ENCODE assay signal across 16 cellular contexts in the genomic region with DNA sequence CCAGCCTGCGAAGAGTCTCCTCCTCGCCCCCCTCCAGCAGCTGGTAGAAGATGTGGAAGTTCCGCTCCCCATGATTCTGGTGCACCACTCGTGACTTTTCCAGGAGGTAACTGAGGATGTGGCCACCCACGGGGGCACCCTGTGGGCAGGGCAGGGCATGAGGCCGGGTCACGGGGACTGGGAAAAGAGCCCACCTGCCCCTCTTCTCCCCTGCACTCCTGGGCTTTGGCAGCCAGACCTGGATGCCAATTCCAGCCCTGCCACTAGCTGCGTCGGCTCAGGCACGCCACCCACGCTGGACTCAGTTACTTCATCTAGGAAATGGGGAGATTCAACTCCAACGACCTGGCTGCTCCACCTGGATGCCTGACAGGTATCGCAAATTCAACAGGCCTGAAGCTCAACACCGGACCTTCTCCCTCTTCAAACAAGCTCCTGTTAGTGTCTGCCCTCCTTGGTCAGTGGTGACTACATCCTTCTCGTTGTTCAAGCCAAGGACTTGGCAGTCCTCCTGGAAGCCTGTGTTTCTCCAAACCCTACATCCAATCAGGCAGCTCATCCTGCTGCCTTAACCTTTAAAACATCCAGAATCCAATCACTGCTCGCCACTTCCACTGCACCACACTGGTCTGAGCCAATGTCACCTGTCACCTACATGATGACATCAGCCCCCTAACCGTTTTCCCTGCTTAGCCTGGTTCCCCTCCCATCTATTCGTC. TPM values are rescaled to one million over a fixed set of nuclear protein-coding genes. Genes with fewer than 3 reads are reported as not detected.
DNase-seq lines count a peak whose midpoint lies in the region; ATAC-seq and TF ChIP-seq lines count a peak whose summit lies in the region.
"Had no signal": no experiment of that assay in that cellular context is flagged by ENCODE, and none has a peak within 500 bp of the region (broad histone marks: within the 10 kb centered on the region; RNA-seq: fewer than 3 reads in every experiment).

No MANE protein-coding gene starts in this region.

- WGBS in ovary, 3 donors, result 72 to 79% (median 75%) methylated on average over 18 of the region's 18 CpGs

- H3K9me3 Mint-ChIP-seq in activated T-helper 2 cell treated with anti-CD3 and anti-CD28 coated beads, Interferon-gamma antibody, Interleukin-2, Interleukin-4, amounts not matched to agents 10 μg/mL and 5 μg/mL and 100 μg/mL, durations not matched to agents 14 hours and 24 hours and 36 hours, result no peaks in the 10 kb centered on the region
- H3K9me3 Mint-ChIP-seq: activated T-cell treated with anti-CD3 and anti-CD28 coated beads, Interleukin-2, amount 50 U/mL, for 4 hours; mesothelial cell of epicardium had no signal

- TF ChIP-seq EP300 in ovary (IDR thresholded peaks at IDR 0.05), result no peak

- no peak overlapping the region for H3K4me3 ChIP-seq in PC-3 (ENCODE audit: low read length)
- no peak overlapping the region for H3K4me3 ChIP-seq in ovary
- H3K4me3 ChIP-seq: body of pancreas, colonic mucosa had no signal

- H3K4me2 ChIP-seq in PC-3 (ENCODE audit: low read length), result no peak overlapping the region

- peak; percentile 35 for DNase-seq in GM03348 (ENCODE audit: low spot score)
- DNase-seq in PC-3, result peak; percentile 33
- DNase-seq in fibroblast of peridontal ligament (ENCODE audit: extremely low read depth), result peak; percentile 79
- DNase-seq in stromal cell of bone marrow (ENCODE audit: low read depth), result peak; percentile 67
- DNase-seq in activated T-helper 2 cell treated with anti-CD3 and anti-CD28 coated beads, Interferon-gamma antibody, Interleukin-2, Interleukin-4, amounts not matched to agents 10 μg/mL and 5 μg/mL and 100 μg/mL, durations not matched to agents 14 hours and 24 hours and 36 hours (ENCODE audit: low spot score), result no peak
- no peak for DNase-seq in ovary
- DNase-seq in GM10266 (ENCODE audit: extremely low spot score), result no peak
- DNase-seq: activated CD8-positive, alpha-beta T cell treated with anti-CD3 and anti-CD28 coated beads, Interleukin-2, amount 10 ng/mL, durations not matched to agents 7 days and 5 days; activated naive CD4-positive, alpha-beta T cell treated with anti-CD3 and anti-CD28 coated beads, Interleukin-2, amount 50 U/mL, for 16 hours; activated T-cell treated with anti-CD3 and anti-CD28 coated beads, Interleukin-2, amount 50 U/mL, for 4 hours; body of pancreas; colonic mucosa; NCI-H187 treated with DMSO at 0.1 percent for 48 hours; NCI-H226 had no signal

- intact Hi-C loops in PC-3 (cut with micrococcal nuclease), result no loop called here
- intact Hi-C loops in activated T-helper 2 cell treated with anti-CD3 and anti-CD28 coated beads, Interferon-gamma antibody, Interleukin-2, Interleukin-4, amounts not matched to agents 10 μg/mL and 5 μg/mL and 100 μg/mL, durations not matched to agents 14 hours and 24 hours and 36 hours (cut with micrococcal nuclease), result no loop called here
- intact Hi-C loops in ovary (cut with DNase I), result no loop called here

- no peak overlapping the region for H3K9ac ChIP-seq in PC-3 (ENCODE audit: low read length)

- BruUV-seq in PC-3 (replicated peaks; lab: Mats Ljungman, UMichigan), result no TSS peak

- H3K36me3 ChIP-seq in PC-3 (ENCODE audit: low read depth, low read length) (no peaks in the 10 kb centered on the region; the same call in 1 of the 2 replicates), ovary (no peaks in the 10 kb centered on the region)

- H3K4me1 ChIP-seq in PC-3 (ENCODE audit: insufficient read depth, low read length), result peaks cover 5% of the 10 kb centered on the region; the same call in 1 of the 2 replicates
- H3K4me1 ChIP-seq in ovary (ENCODE audit: insufficient read depth), result peaks cover 2% of the 10 kb centered on the region
- H3K4me1 ChIP-seq: colonic mucosa had no signal

- no peak for ATAC-seq in PC-3
- ATAC-seq: activated CD8-positive, alpha-beta T cell treated with anti-CD3 and anti-CD28 coated beads, Interleukin-2, amount 10 ng/mL, durations not matched to agents 7 days and 5 days; activated T-cell treated with anti-CD3 and anti-CD28 coated beads, Interleukin-2, amount 50 U/mL, for 4 hours; body of pancreas; Panc1 had no signal

- peaks cover 30% of the 10 kb centered on the region for H3K36me3 Mint-ChIP-seq in activated T-helper 2 cell treated with anti-CD3 and anti-CD28 coated beads, Interferon-gamma antibody, Interleukin-2, Interleukin-4, amounts not matched to agents 10 μg/mL and 5 μg/mL and 100 μg/mL, durations not matched to agents 14 hours and 24 hours and 36 hours (ENCODE audit: low read depth)

- no peak overlapping the region for H2AFZ ChIP-seq in PC-3 (ENCODE audit: low read length)

- TF ChIP-seq CTCF in PC-3 (conservative IDR thresholded peaks at IDR 0.05; ENCODE audit: low read depth, low read length), result no peak
- no peak for TF ChIP-seq CTCF in ovary (IDR thresholded peaks at IDR 0.05)
- no peak for TF ChIP-seq CTCF in GM10266 (IDR thresholded peaks at IDR 0.05; ENCODE audit: control insufficient read depth, insufficient read depth, low read depth, missing control alignments)

- no peaks in the 10 kb centered on the region for H3F3A ChIP-seq in PC-3 (ENCODE audit: low read length, unreplicated experiment)

- H3K4me1 Mint-ChIP-seq in activated T-helper 2 cell treated with anti-CD3 and anti-CD28 coated beads, Interferon-gamma antibody, Interleukin-2, Interleukin-4, amounts not matched to agents 10 μg/mL and 5 μg/mL and 100 μg/mL, durations not matched to agents 14 hours and 24 hours and 36 hours (ENCODE audit: low read depth), result peaks cover 2% of the 10 kb centered on the region

- no peak overlapping the region for H3K27ac Mint-ChIP-seq in activated T-helper 2 cell treated with anti-CD3 and anti-CD28 coated beads, Interferon-gamma antibody, Interleukin-2, Interleukin-4, amounts not matched to agents 10 μg/mL and 5 μg/mL and 100 μg/mL, durations not matched to agents 14 hours and 24 hours and 36 hours
- H3K27ac Mint-ChIP-seq: activated CD8-positive, alpha-beta T cell treated with anti-CD3 and anti-CD28 coated beads, Interleukin-2, amount 10 ng/mL, durations not matched to agents 7 days and 5 days; mesothelial cell of epicardium had no signal

- H3K79me2 ChIP-seq in PC-3 (ENCODE audit: low read length), result peaks cover 5% of the 10 kb centered on the region

- no peaks in the 10 kb centered on the region for H3K27me3 Mint-ChIP-seq in activated T-helper 2 cell treated with anti-CD3 and anti-CD28 coated beads, Interferon-gamma antibody, Interleukin-2, Interleukin-4, amounts not matched to agents 10 μg/mL and 5 μg/mL and 100 μg/mL, durations not matched to agents 14 hours and 24 hours and 36 hours (ENCODE audit: low read depth)

- no peak overlapping the region for H3K4me3 Mint-ChIP-seq in activated T-helper 2 cell treated with anti-CD3 and anti-CD28 coated beads, Interferon-gamma antibody, Interleukin-2, Interleukin-4, amounts not matched to agents 10 μg/mL and 5 μg/mL and 100 μg/mL, durations not matched to agents 14 hours and 24 hours and 36 hours (ENCODE audit: low read depth)
- H3K4me3 Mint-ChIP-seq: activated CD8-positive, alpha-beta T cell treated with anti-CD3 and anti-CD28 coated beads, Interleukin-2, amount 10 ng/mL, durations not matched to agents 7 days and 5 days; activated T-cell treated with anti-CD3 and anti-CD28 coated beads, Interleukin-2, amount 50 U/mL, for 4 hours; mesothelial cell of epicardium had no signal

- H3K27ac ChIP-seq in PC-3 (ENCODE audit: low read length) (peak overlapping the region; percentile 64), ovary (no peak overlapping the region)
- H3K27ac ChIP-seq: body of pancreas, colonic mucosa had no signal

- CTCF ChIA-PET in PC-3 (lab: Charles Lee), result no interaction called here

- H3K9me3 ChIP-seq in PC-3 (ENCODE audit: low read length) (no peaks in the 10 kb centered on the region), ovary (no peaks in the 10 kb centered on the region)
- H3K9me3 ChIP-seq: body of pancreas, colonic mucosa had no signal

- TF ChIP-seq POLR2A in ovary (IDR thresholded peaks at IDR 0.05), result no peak

- no peaks in the 10 kb centered on the region for H3K27me3 ChIP-seq in PC-3 (ENCODE audit: low read length)
- H3K27me3 ChIP-seq in ovary, result no peaks in the 10 kb centered on the region
- H3K27me3 ChIP-seq: body of pancreas, colonic mucosa had no signal

- H4K20me1 ChIP-seq in PC-3 (ENCODE audit: low read length), result no peaks in the 10 kb centered on the region

- POLR2A ChIA-PET in PC-3 (lab: Charles Lee; ENCODE audit: unreplicated experiment), result no interaction called here

- H3K9me2 ChIP-seq in PC-3 (replicated peaks; ENCODE audit: low read length), result no peaks in the 10 kb centered on the region

RNA-seq across cellular contexts. Expression of a gene that starts 11.6 kb away (rescaled TPM):
- total RNA-seq in PC-3 (2014; rRNA removed) (76.4 and 90.7 TPM in 2 replicates), ovary (100 to 1,000 TPM in 5 of 7 donors, 10 to 100 TPM in 2; 41.8 to 140 (median 106) TPM)
- total RNA-seq in activated T-helper 2 cell treated with anti-CD3 and anti-CD28 coated beads, Interferon-gamma antibody, Interleukin-2, Interleukin-4, amounts not matched to agents 10 μg/mL and 5 μg/mL and 100 μg/mL, durations not matched to agents 14 hours and 24 hours and 36 hours, result 54.3 and 55.1 TPM in 2 replicates
- polyA plus RNA-seq in ovary, result 10 to 100 TPM; 49.4 to 72.2 TPM

RNA-seq across cellular contexts. Expression of a gene that starts 24.9 kb away (rescaled TPM):
- total RNA-seq in PC-3 (2014; rRNA removed) (41.8 and 49.4 TPM in 2 replicates), ovary (10 to 100 TPM; 40.0 to 60.6 (median 48.8) TPM)
- total RNA-seq in activated T-helper 2 cell treated with anti-CD3 and anti-CD28 coated beads, Interferon-gamma antibody, Interleukin-2, Interleukin-4, amounts not matched to agents 10 μg/mL and 5 μg/mL and 100 μg/mL, durations not matched to agents 14 hours and 24 hours and 36 hours, result 22.2 and 22.6 TPM in 2 replicates
- 10 to 100 TPM; 31.7 to 41.4 TPM for polyA plus RNA-seq in ovary

RNA-seq across cellular contexts. Expression of a gene that starts 35.5 kb away (rescaled TPM):
- total RNA-seq in PC-3 (2014; rRNA removed), result 46.4 and 52.6 TPM in 2 replicates
- total RNA-seq in activated T-helper 2 cell treated with anti-CD3 and anti-CD28 coated beads, Interferon-gamma antibody, Interleukin-2, Interleukin-4, amounts not matched to agents 10 μg/mL and 5 μg/mL and 100 μg/mL, durations not matched to agents 14 hours and 24 hours and 36 hours, result 26.2 and 31.0 TPM in 2 replicates
- total RNA-seq in ovary, result 10 to 100 TPM; 23.0 to 39.1 (median 28.3) TPM
- polyA plus RNA-seq in ovary, result 10 to 100 TPM; 27.7 to 33.8 TPM

Comparison
In these comparisons a context has a peak if more than half of its experiments do, and no peak if none do; other contexts are left out.
1. DNase-seq: peak in GM03348 (single experiment), PC-3 (single experiment), fibroblast of peridontal ligament (single experiment) and stromal cell of bone marrow (single experiment); none in activated T-helper 2 cell treated with anti-CD3 and anti-CD28 coated beads, Interferon-gamma antibody, Interleukin-2, Interleukin-4, amounts not matched to agents 10 μg/mL and 5 μg/mL and 100 μg/mL, durations not matched to agents 14 hours and 24 hours and 36 hours (single experiment), ovary (0 of 5) and GM10266 (single experiment).